ENCODE assay signal across 26 cellular contexts in genomic region chr4:107077192-107077591, GRCh38. TPM values are rescaled to one million over a fixed set of nuclear protein-coding genes. Genes with fewer than 3 reads are reported as not detected.
"Had no signal": no experiment of that assay in that cellular context is flagged by ENCODE, and none has a peak within 500 bp of the region (broad histone marks: within the 10 kb centered on the region; RNA-seq: fewer than 3 reads in every experiment).

No MANE protein-coding gene starts in this region.

- H3K9ac ChIP-seq: neural progenitor cell, parathyroid adenoma had no signal

- ATAC-seq: natural killer cell; psoas muscle; right cardiac atrium; right lobe of liver; stimulated activated effector memory CD8-positive, alpha-beta T cell treated with anti-CD3 and anti-CD28 coated beads, Interleukin-12 subunit alpha, Interleukin-12 subunit beta, amount 100 ng/mL, for 72 hours; stimulated activated naive B cell treated with anti-CD40 and anti-IgM and Interleukin-4, amounts not matched to agents 10 μg/mL and 1 μg/mL and 100 μg/mL, for 72 hours had no signal

- H3K27me3 ChIP-seq: neural progenitor cell, ovary, right lobe of liver, sigmoid colon, stomach, thyroid gland, tibial nerve, upper lobe of left lung, vagina had no signal

- H3K27ac ChIP-seq: neural progenitor cell, ovary, parathyroid adenoma, psoas muscle, right lobe of liver, sigmoid colon, stomach, thoracic aorta, thyroid gland, tibial nerve, upper lobe of left lung, vagina had no signal

- H3K4me1 ChIP-seq: neural progenitor cell, parathyroid adenoma, psoas muscle, right lobe of liver, sigmoid colon, stomach, thyroid gland, tibial nerve, upper lobe of left lung, vagina had no signal

- H3K36me3 ChIP-seq: neural progenitor cell, ovary, right lobe of liver, sigmoid colon, stomach, thoracic aorta, thyroid gland, tibial nerve, upper lobe of left lung, vagina had no signal

- H3K4me2 ChIP-seq: neural progenitor cell had no signal

- H3K4me3 ChIP-seq: neural progenitor cell, ovary, psoas muscle, right lobe of liver, sigmoid colon, stomach, thoracic aorta, thyroid gland, tibial nerve, upper lobe of left lung, vagina had no signal

- H3K9me3 ChIP-seq: ovary, psoas muscle, right lobe of liver, sigmoid colon, thoracic aorta, thyroid gland, vagina had no signal

- H2AFZ ChIP-seq: neural progenitor cell, parathyroid adenoma had no signal

- DNase-seq: natural killer cell; occipital lobe; ovary; posterior cingulate gyrus; psoas muscle; right cardiac atrium; right lobe of liver; sigmoid colon; small intestine; stimulated activated CD4-positive, alpha-beta T cell treated with anti-CD3 and anti-CD28 coated beads, Interleukin-15, amount 100 ng/mL, for 24 hours; stimulated activated CD4-positive, alpha-beta T cell treated with anti-CD3 and anti-CD28 coated beads, Interleukin-2, amount 100 ng/mL, for 24 hours; stimulated activated CD4-positive, alpha-beta T cell treated with anti-CD3 and anti-CD28 coated beads, Interleukin-2, amount 100 ng/mL, for 48 hours; stimulated activated CD4-positive, alpha-beta T cell treated with anti-CD3 and anti-CD28 coated beads, Interleukin-4, amount 100 ng/mL, for 24 hours; stimulated activated naive B cell treated with anti-CD40 and anti-IgM and Interleukin-4, amounts not matched to agents 10 μg/mL and 1 μg/mL and 100 μg/mL, for 72 hours; stimulated activated naive CD4-positive, alpha-beta T cell treated with Interleukin-2 at 50 U/mL for 16 hours; stomach; thyroid gland; trophoblast cell; upper lobe of left lung had no signal

- H3K79me2 ChIP-seq: parathyroid adenoma had no signal

RNA-seq across cellular contexts. Expression of gene DKK2, which starts 41.1 kb away (rescaled TPM):
- total RNA-seq: osteoblast had no signal
